In the genomic region with DNA sequence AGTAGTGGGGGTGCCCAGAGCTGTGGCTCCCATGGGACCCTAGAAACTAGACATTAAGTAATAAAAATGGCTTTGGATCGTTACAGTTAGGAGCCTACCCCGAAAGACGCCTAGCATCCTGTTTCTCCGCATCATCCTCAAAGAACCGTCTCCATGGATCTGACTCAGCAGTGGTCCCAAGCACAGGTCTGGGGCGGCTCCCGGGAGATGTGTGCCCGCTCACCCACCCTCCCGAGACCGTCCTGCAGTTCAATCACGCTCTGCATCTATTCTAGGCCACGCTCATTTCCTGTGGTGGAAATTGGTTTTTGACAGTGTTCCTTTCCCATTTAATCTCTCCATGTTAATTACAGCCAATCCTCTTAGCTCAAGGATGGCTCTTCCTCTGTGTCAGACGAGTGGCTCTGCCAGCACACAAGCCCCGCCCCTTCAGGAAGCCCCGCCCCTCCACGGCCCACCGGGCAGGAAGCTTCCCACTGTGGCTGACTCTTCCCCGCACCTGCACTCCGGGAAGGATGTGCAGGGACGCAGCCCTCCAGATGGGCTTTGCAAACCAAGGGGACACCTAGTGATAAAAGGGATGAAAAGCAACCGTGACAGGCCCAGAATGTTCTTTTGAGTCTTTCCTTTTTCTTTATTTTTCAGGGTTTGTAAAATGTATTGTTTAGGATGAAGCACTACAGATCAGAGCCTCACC, we compare ENCODE assay signal across 9 cellular contexts. TPM values are rescaled to one million over a fixed set of nuclear protein-coding genes. Genes with fewer than 3 reads are reported as not detected.
DNase-seq lines count a peak whose midpoint lies in the region; ATAC-seq, FAIRE-seq and TF ChIP-seq lines count a peak whose summit lies in the region.
"Had no signal": no experiment of that assay in that cellular context is flagged by ENCODE, and none has a peak within 500 bp of the region (broad histone marks: within the 10 kb centered on the region; RNA-seq: fewer than 3 reads in every experiment).

No MANE protein-coding gene starts in this region.

- DNase-seq in G401 (ENCODE audit: low spot score): peak; percentile 50
- peak; percentile 53 for DNase-seq in H4 (ENCODE audit: low spot score)
- peak; percentile 31 for DNase-seq in MG63
- DNase-seq in SW480 (ENCODE audit: low spot score): peak; percentile 79
- no peak for DNase-seq in astrocyte of the cerebellum (ENCODE audit: low read depth)
- DNase-seq in kidney: peak; percentile 89
- peak; percentile 56 to 68 for DNase-seq in stimulated activated CD4-positive, alpha-beta T cell treated with anti-CD3 and anti-CD28 coated beads, Interleukin-4, amount 100 ng/mL, for 4 hours

- ATAC-seq in HG03565 (IDR thresholded peaks at IDR 0.05; ENCODE audit: unreplicated experiment): no peak

- no peak for FAIRE-seq in kidney (lab: Jason Lieb, UNC)

- peak; percentile 43 for TF ChIP-seq CTCF in astrocyte of the cerebellum (IDR thresholded peaks at IDR 0.05; ENCODE audit: low read depth, low read length, missing control alignments)
- peak; percentile 35 for TF ChIP-seq CTCF in kidney (IDR thresholded peaks at IDR 0.05; ENCODE audit: borderline replicate concordance, extremely low read depth, insufficient read depth)

- H3K4me3 ChIP-seq in MG63 (no peak overlapping the region), astrocyte of the cerebellum (ENCODE audit: low read depth, low read length) (no peak overlapping the region), kidney (ENCODE audit: low read length in 2 of 2) (no peak overlapping the region)

- H3K9ac ChIP-seq in kidney (ENCODE audit: low read length in 2 of 2): no peak overlapping the region

- H3K9me3 ChIP-seq in MG63 (no peaks in the 10 kb centered on the region), kidney (ENCODE audit: control insufficient read depth in 1 of 2, low read length in 2 of 2) (no peaks in the 10 kb centered on the region)

- in situ Hi-C loops in G401 (cut with HindIII; ENCODE audit: low sequenced_read_pairs): no loop called here
- in situ Hi-C loops in astrocyte of the cerebellum (cut with HindIII; ENCODE audit: low sequenced_read_pairs): no loop called here

- peak overlapping the region; percentile 28 to 67 for H3K27ac ChIP-seq in kidney (ENCODE audit: low read depth in 2 of 2, low read length in 2 of 2)

- H3K27me3 ChIP-seq in MG63: no peaks in the 10 kb centered on the region

- peaks cover 11 to 13% of the 10 kb centered on the region in 2 donors for H3K4me1 ChIP-seq in kidney (ENCODE audit: control insufficient read depth in 1 of 2, insufficient read depth in 1 of 2, low read depth in 1 of 2, low read length in 2 of 2)

- H3K36me3 ChIP-seq in MG63: no peaks in the 10 kb centered on the region
- H3K36me3 ChIP-seq in kidney (ENCODE audit: control insufficient read depth in 1 of 2, insufficient read depth in 2 of 2, low read length in 2 of 2): no peaks in the 10 kb centered on the region

- intact Hi-C loops in kidney (cut with DNase I): no loop called here

RNA-seq across cellular contexts. Expression of a gene that starts 34.5 kb away (rescaled TPM):
- not detected in 2 replicates for total RNA-seq in G401 (2014; rRNA removed; shearing (Covaris generic))
- not detected in 2 replicates for total RNA-seq in H4 (2014; rRNA removed; shearing (Covaris generic))
- total RNA-seq in MG63 (2014; rRNA removed; shearing (Covaris generic); ENCODE audit: low replicate concordance): not detected in 2 replicates
- total RNA-seq in kidney: not detected
- polyA plus RNA-seq in kidney (ENCODE audit: insufficient read depth, low read depth, low replicate concordance): 0.37 TPM
- polyA plus RNA-seq: esophagus had no signal
